1 cellular context compared by ENCODE assay signal in genomic region chr2:203451011-203451410, GRCh38.
TF ChIP-seq lines count a peak whose summit lies in the region.

No MANE protein-coding gene starts in this region.

TF ChIP-seq in SK-N-SH treated with all-trans-retinoic acid at 6 μM for 48 hours, 23 proteins besides CTCF, POLR2A, EP300 and RAD21 (continued from another document):
- TF ChIP-seq ZNF70 (CRISPR knock-in tag; IDR thresholded peaks at IDR 0.05), result no peak
- TF ChIP-seq ZNF565 (CRISPR knock-in tag; conservative IDR thresholded peaks at IDR 0.05; ENCODE audit: low read depth), result no peak
- no peak for TF ChIP-seq SNAI2 (CRISPR knock-in tag; IDR thresholded peaks at IDR 0.05)
- peak; percentile 59; the same call in 1 of the 2 replicates for TF ChIP-seq TOX (CRISPR knock-in tag; IDR thresholded peaks at IDR 0.05; ENCODE audit: borderline replicate concordance)
- no peak for TF ChIP-seq CSRNP3 (CRISPR knock-in tag; IDR thresholded peaks at IDR 0.05)
- TF ChIP-seq TCF4 (CRISPR knock-in tag; IDR thresholded peaks at IDR 0.05; ENCODE audit: borderline replicate concordance), result no peak
- no peak for TF ChIP-seq ZFP3 (CRISPR knock-in tag; IDR thresholded peaks at IDR 0.05)
- TF ChIP-seq ZFP30 (CRISPR knock-in tag; IDR thresholded peaks at IDR 0.05), result no peak
- peak; percentile 91 for TF ChIP-seq ISL1 (CRISPR knock-in tag; IDR thresholded peaks at IDR 0.05)
- TF ChIP-seq BACH2 (CRISPR knock-in tag; IDR thresholded peaks at IDR 0.05; ENCODE audit: borderline replicate concordance), result no peak
- TF ChIP-seq ESRRG (CRISPR knock-in tag; IDR thresholded peaks at IDR 0.05), result no peak
- TF ChIP-seq OSR1 (CRISPR knock-in tag; IDR thresholded peaks at IDR 0.05), result no peak
- TF ChIP-seq CREB5 (CRISPR knock-in tag; IDR thresholded peaks at IDR 0.05; ENCODE audit: low read depth), result 0 out of 2 replicates have a peak, but pooled peaks have one; percentile 32
- TF ChIP-seq PATZ1 (CRISPR knock-in tag; IDR thresholded peaks at IDR 0.05; ENCODE audit: borderline replicate concordance), result peak; percentile 23; the same call in 1 of the 2 replicates
- no peak for TF ChIP-seq PPARA (CRISPR knock-in tag; IDR thresholded peaks at IDR 0.05; ENCODE audit: borderline replicate concordance)
- no peak for TF ChIP-seq RARB (CRISPR knock-in tag; IDR thresholded peaks at IDR 0.05)
- no peak for TF ChIP-seq ZNF8 (CRISPR knock-in tag; IDR thresholded peaks at IDR 0.05)
- no peak for TF ChIP-seq TSHZ2 (CRISPR knock-in tag; IDR thresholded peaks at IDR 0.05)
